Comparison of ENCODE assay signal across 12 cellular contexts in genomic region chr22:50671641-50672040, GRCh38. TPM values are rescaled to one million over a fixed set of nuclear protein-coding genes. Genes with fewer than 3 reads are reported as not detected.
DNase-seq lines count a peak whose midpoint lies in the region; ATAC-seq and TF ChIP-seq lines count a peak whose summit lies in the region.
"Had no signal": no experiment of that assay in that cellular context is flagged by ENCODE, and none has a peak within 500 bp of the region (broad histone marks: within the 10 kb centered on the region; RNA-seq: fewer than 3 reads in every experiment).

No MANE protein-coding gene starts in this region.

- H3K9me3 Mint-ChIP-seq in activated CD8-positive, alpha-beta T cell treated with anti-CD3 and anti-CD28 coated beads for 36 hours: no peaks in the 10 kb centered on the region
- H3K9me3 Mint-ChIP-seq in activated CD8-positive, alpha-beta T cell treated with anti-CD3 and anti-CD28 coated beads, Interleukin-2, amount 10 ng/mL, durations not matched to agents 7 days and 5 days (ENCODE audit: insufficient read depth): no peaks in the 10 kb centered on the region
- peaks cover 0 to 3% (median 0%) of the 10 kb centered on the region in 7 donors for H3K9me3 Mint-ChIP-seq in naive B cell

- intact Hi-C loops in activated CD8-positive, alpha-beta T cell treated with anti-CD3 and anti-CD28 coated beads for 36 hours (cut with micrococcal nuclease): no loop called here
- intact Hi-C loops in esophagus muscularis mucosa (cut with DNase I): no loop called here

- H3K27ac Mint-ChIP-seq in activated CD8-positive, alpha-beta T cell treated with anti-CD3 and anti-CD28 coated beads for 36 hours: no peak overlapping the region
- no peak overlapping the region for H3K27ac Mint-ChIP-seq in activated CD8-positive, alpha-beta T cell treated with anti-CD3 and anti-CD28 coated beads, Interleukin-2, amount 10 ng/mL, durations not matched to agents 7 days and 5 days
- peak overlapping the region in 2 of 6 donors; percentile 50 to 80 for H3K27ac Mint-ChIP-seq in naive B cell

- H3K4me1 ChIP-seq in esophagus muscularis mucosa: peaks cover 14 to 29% (median 21%) of the 10 kb centered on the region in 4 donors
- peaks cover 14 to 38% (median 19%) of the 10 kb centered on the region in 4 donors for H3K4me1 ChIP-seq in upper lobe of left lung

- H3K9me3 ChIP-seq in esophagus muscularis mucosa (no peaks in the 10 kb centered on the region), upper lobe of left lung (no peaks in the 10 kb centered on the region)

- H3K36me3 ChIP-seq in esophagus muscularis mucosa: peaks cover 0 to 17% (median 0%) of the 10 kb centered on the region in 4 donors
- peaks cover 0 to 10% (median 3%) of the 10 kb centered on the region in 4 donors for H3K36me3 ChIP-seq in upper lobe of left lung

- H3K27ac ChIP-seq in esophagus muscularis mucosa (replicated peaks in 1 of 4): peak overlapping the region; percentile 14 to 71 (median 63)
- H3K27ac ChIP-seq in upper lobe of left lung: peak overlapping the region; percentile 88 to 95 (median 88)

- CTCF ChIA-PET in activated CD8-positive, alpha-beta T cell treated with anti-CD3 and anti-CD28 coated beads for 36 hours (lab: Charles Lee): no interaction called here
- CTCF ChIA-PET in activated CD8-positive, alpha-beta T cell treated with anti-CD3 and anti-CD28 coated beads, Interleukin-2, amount 10 ng/mL, durations not matched to agents 7 days and 5 days (lab: Charles Lee): interaction anchor here (0.5 kb wide), 1 partner anchor 20 kb away, joined by 3 read pairs; no protein-coding TSS in a partner anchor

- no peaks in the 10 kb centered on the region for H3K36me3 Mint-ChIP-seq in activated CD8-positive, alpha-beta T cell treated with anti-CD3 and anti-CD28 coated beads for 36 hours (ENCODE audit: low read depth)
- no peaks in the 10 kb centered on the region for H3K36me3 Mint-ChIP-seq in activated CD8-positive, alpha-beta T cell treated with anti-CD3 and anti-CD28 coated beads, Interleukin-2, amount 10 ng/mL, durations not matched to agents 7 days and 5 days (ENCODE audit: low read depth)
- H3K36me3 Mint-ChIP-seq in naive B cell: peaks cover 0 to 12% of the 10 kb centered on the region in 2 donors

- peak; percentile 34 for ATAC-seq in activated CD8-positive, alpha-beta T cell treated with anti-CD3 and anti-CD28 coated beads for 36 hours
- no peak for ATAC-seq in activated CD8-positive, alpha-beta T cell treated with anti-CD3 and anti-CD28 coated beads, Interleukin-2, amount 10 ng/mL, durations not matched to agents 7 days and 5 days
- ATAC-seq in naive B cell (ENCODE audit: low read depth in 2 of 2): peak in 1 of 2 donors; percentile 23
- no peak for ATAC-seq in upper lobe of left lung (ENCODE audit: low FRiP score in 2 of 2)

- DNase-seq in activated CD8-positive, alpha-beta T cell treated with anti-CD3 and anti-CD28 coated beads for 36 hours: peak; percentile 46
- no peak for DNase-seq in activated CD8-positive, alpha-beta T cell treated with anti-CD3 and anti-CD28 coated beads, Interleukin-2, amount 10 ng/mL, durations not matched to agents 7 days and 5 days
- DNase-seq in esophagus muscularis mucosa (ENCODE audit: extremely low spot score) (no peak), naive B cell (no peak), upper lobe of left lung (no peak), NCI-H1092 treated with DMSO at 0.1 percent for 48 hours (lab: John Stamatoyannopoulos, UW) (no peak), COLO668 (lab: John Stamatoyannopoulos, UW; ENCODE audit: unreplicated experiment) (no peak), HuH-7 (ENCODE audit: low spot score) (no peak)
- DNase-seq: 8988T, DMS153, NCI-H526, SHP77 treated with DMSO at 0.1 percent for 48 hours had no signal

- H3K27me3 Mint-ChIP-seq in activated CD8-positive, alpha-beta T cell treated with anti-CD3 and anti-CD28 coated beads for 36 hours: peaks cover 30% of the 10 kb centered on the region
- peaks cover 59% of the 10 kb centered on the region for H3K27me3 Mint-ChIP-seq in activated CD8-positive, alpha-beta T cell treated with anti-CD3 and anti-CD28 coated beads, Interleukin-2, amount 10 ng/mL, durations not matched to agents 7 days and 5 days (ENCODE audit: low read depth)
- H3K27me3 Mint-ChIP-seq in naive B cell: peaks cover 30 to 60% (median 56%) of the 10 kb centered on the region in 3 donors

- TF ChIP-seq POLR2A in esophagus muscularis mucosa (IDR thresholded peaks at IDR 0.05; ENCODE audit: low read depth): no peak
- no peak for TF ChIP-seq POLR2A in upper lobe of left lung (IDR thresholded peaks at IDR 0.05)

- H3K4me3 ChIP-seq in esophagus muscularis mucosa (no peak overlapping the region), upper lobe of left lung (peak overlapping the region in 3 of 4 donors; percentile 13 to 64 (median 29))

- no peak overlapping the region for H3K4me3 Mint-ChIP-seq in activated CD8-positive, alpha-beta T cell treated with anti-CD3 and anti-CD28 coated beads for 36 hours
- H3K4me3 Mint-ChIP-seq in activated CD8-positive, alpha-beta T cell treated with anti-CD3 and anti-CD28 coated beads, Interleukin-2, amount 10 ng/mL, durations not matched to agents 7 days and 5 days: no peak overlapping the region
- peak overlapping the region in 5 of 8 donors; percentile 10 to 73 (median 24) for H3K4me3 Mint-ChIP-seq in naive B cell

- 57% methylated on average over 7 of the region's 11 CpGs for WGBS in esophagus muscularis mucosa
- WGBS in upper lobe of left lung, 2 donors: 5 to 29% methylated on average over 2 to 11 of the region's 11 CpGs

- TF ChIP-seq CTCF in activated CD8-positive, alpha-beta T cell treated with anti-CD3 and anti-CD28 coated beads for 36 hours (IDR thresholded peaks at IDR 0.05): no peak
- TF ChIP-seq CTCF in esophagus muscularis mucosa (IDR thresholded peaks at IDR 0.05) (no peak), upper lobe of left lung (IDR thresholded peaks at IDR 0.05) (no peak)

- peaks cover 9% of the 10 kb centered on the region for H3K4me1 Mint-ChIP-seq in activated CD8-positive, alpha-beta T cell treated with anti-CD3 and anti-CD28 coated beads for 36 hours (ENCODE audit: low read depth)
- peaks cover 9% of the 10 kb centered on the region for H3K4me1 Mint-ChIP-seq in activated CD8-positive, alpha-beta T cell treated with anti-CD3 and anti-CD28 coated beads, Interleukin-2, amount 10 ng/mL, durations not matched to agents 7 days and 5 days (ENCODE audit: low read depth)
- H3K4me1 Mint-ChIP-seq in naive B cell: peaks cover 23 to 31% (median 29%) of the 10 kb centered on the region in 3 donors

- peaks cover 4 to 77% (median 20%) of the 10 kb centered on the region in 4 donors for H3K27me3 ChIP-seq in esophagus muscularis mucosa
- peaks cover 0 to 20% (median 13%) of the 10 kb centered on the region in 4 donors for H3K27me3 ChIP-seq in upper lobe of left lung

- POLR2A ChIA-PET in activated CD8-positive, alpha-beta T cell treated with anti-CD3 and anti-CD28 coated beads for 36 hours (lab: Charles Lee): no interaction called here
- POLR2A ChIA-PET in activated CD8-positive, alpha-beta T cell treated with anti-CD3 and anti-CD28 coated beads, Interleukin-2, amount 10 ng/mL, durations not matched to agents 7 days and 5 days (lab: Charles Lee): no interaction called here

- TF ChIP-seq EP300 in esophagus muscularis mucosa (IDR thresholded peaks at IDR 0.05): no peak
- TF ChIP-seq EP300 in upper lobe of left lung (IDR thresholded peaks at IDR 0.05): peak in 2 of 4 donors; percentile 33 to 78

RNA-seq across cellular contexts. Expression of gene SHANK3, which starts 1.0 kb away (rescaled TPM):
- total RNA-seq in activated CD8-positive, alpha-beta T cell treated with anti-CD3 and anti-CD28 coated beads for 36 hours: under 1 TPM; 0.16 to 0.22 TPM
- under 1 TPM in 1 of 2 experiments, not detected in 1; 0.05 TPM for total RNA-seq in activated CD8-positive, alpha-beta T cell treated with anti-CD3 and anti-CD28 coated beads, Interleukin-2, amount 10 ng/mL, durations not matched to agents 7 days and 5 days
- 10 to 100 TPM in 3 of 4 donors, 1 to 10 TPM in 1; 7.0 to 21.1 (median 16.0) TPM for total RNA-seq in esophagus muscularis mucosa
- not detected for polyA plus RNA-seq in naive B cell (ENCODE audit: low read depth in 6 of 6)
- total RNA-seq in upper lobe of left lung: 100 to 1,000 TPM in 1 of 6 donors, 10 to 100 TPM in 5; 16.6 to 105 (median 51.1) TPM

RNA-seq across cellular contexts. Expression of gene ARSA, which starts 43.7 kb away (rescaled TPM):
- 10 to 100 TPM; 11.6 to 11.8 TPM for total RNA-seq in activated CD8-positive, alpha-beta T cell treated with anti-CD3 and anti-CD28 coated beads for 36 hours
- 10 to 100 TPM; 28.8 to 35.1 TPM for total RNA-seq in activated CD8-positive, alpha-beta T cell treated with anti-CD3 and anti-CD28 coated beads, Interleukin-2, amount 10 ng/mL, durations not matched to agents 7 days and 5 days
- total RNA-seq in esophagus muscularis mucosa: 10 to 100 TPM; 24.5 to 49.4 (median 28.8) TPM
- polyA plus RNA-seq in naive B cell (ENCODE audit: low read depth in 6 of 6): 10 to 100 TPM in 2 of 6 donors, 1 to 10 TPM in 4; 7.5 to 12.5 (median 8.8) TPM
- 10 to 100 TPM; 29.8 to 99.0 (median 59.2) TPM for total RNA-seq in upper lobe of left lung

Comparison
In these comparisons a context has a peak if more than half of its experiments do, and no peak if none do; other contexts are left out.
1. H3K4me3 Mint-ChIP-seq: peak in naive B cell (5 of 8); none in activated CD8-positive, alpha-beta T cell treated with anti-CD3 and anti-CD28 coated beads for 36 hours (single experiment) and activated CD8-positive, alpha-beta T cell treated with anti-CD3 and anti-CD28 coated beads, Interleukin-2, amount 10 ng/mL, durations not matched to agents 7 days and 5 days (single experiment).
2. H3K4me3 ChIP-seq: peak in upper lobe of left lung (3 of 4); none in esophagus muscularis mucosa (0 of 4).
3. RNA of gene SHANK3, which starts 1.0 kb away (total RNA-seq): 16.6 to 105 TPM in upper lobe of left lung and 7.0 to 21.1 TPM in esophagus muscularis mucosa; 0.16 to 0.22 TPM in activated CD8-positive, alpha-beta T cell treated with anti-CD3 and anti-CD28 coated beads for 36 hours and 0.05 TPM in activated CD8-positive, alpha-beta T cell treated with anti-CD3 and anti-CD28 coated beads, Interleukin-2, amount 10 ng/mL, durations not matched to agents 7 days and 5 days; every median in the first group is over 4 times any median in the second.